In genomic region chr5:14664270-14665109, GRCh38 we compare ENCODE assay signal across 8 cellular contexts. TPM values are rescaled to one million over a fixed set of nuclear protein-coding genes. Genes with fewer than 3 reads are reported as not detected.
DNase-seq lines count a peak whose midpoint lies in the region; ATAC-seq and TF ChIP-seq lines count a peak whose summit lies in the region.

Gene OTULIN (plus strand): TSS chr5:14664718. CDS start chr5:14664826, 108 bp downstream.

- no peaks in the 10 kb centered on the region for H3K27me3 Mint-ChIP-seq in mesothelial cell of epicardium (ENCODE audit: low read depth)

- ATAC-seq in GM19468 (IDR thresholded peaks at IDR 0.05; ENCODE audit: extremely low read depth, unreplicated experiment) = peak; percentile 58

- H3K36me3 Mint-ChIP-seq in mesothelial cell of epicardium = no peaks in the 10 kb centered on the region

- no peak for TF ChIP-seq CTCF in mesothelial cell of epicardium (IDR thresholded peaks at IDR 0.05; ENCODE audit: unreplicated experiment)

- peak within 1 kb of the TSS; percentile 97 for H3K27ac Mint-ChIP-seq in mesothelial cell of epicardium

- in situ Hi-C loops in endometrial microvascular endothelial cells (cut with HindIII; ENCODE audit: inconsistent ontology term, low pct_unique_long_range_greater_than_20kb, low sequenced_read_pairs) = no loop called here

- peak within 1 kb of the TSS; percentile 94 for H3K4me3 Mint-ChIP-seq in mesothelial cell of epicardium

- peak; percentile 97 for DNase-seq in COLO668 (lab: John Stamatoyannopoulos, UW; ENCODE audit: unreplicated experiment)
- peak; percentile 86 for DNase-seq in HS-27A (ENCODE audit: low read depth)
- peak; percentile 99 for DNase-seq in NOMO-1 treated with DMSO at 0.1 percent for 48 hours (lab: John Stamatoyannopoulos, UW; ENCODE audit: unreplicated experiment)
- peak; percentile 71 for DNase-seq in activated CD8-positive, alpha-beta memory T cell treated with anti-CD3 and anti-CD28 coated beads, Interleukin-2, amount 50 U/mL, for 1 hour (ENCODE audit: extremely low read depth)
- DNase-seq in mesothelial cell of epicardium (ENCODE audit: low spot score in 2 of 2, unreplicated experiment in 2 of 2) = peak; percentile 81 to 86
- DNase-seq in stimulated activated CD8-positive, alpha-beta memory T cell treated with anti-CD3 and anti-CD28 coated beads, Interleukin-15, amount 100 ng/mL, for 48 hours (ENCODE audit: low read depth in 2 of 2) = peak; percentile 89 to 90

- peaks cover 30% of the 10 kb centered on the region for H3K4me1 Mint-ChIP-seq in mesothelial cell of epicardium

- H3K9me3 Mint-ChIP-seq in mesothelial cell of epicardium = no peaks in the 10 kb centered on the region

RNA-seq across cellular contexts. Expression of gene OTULIN, which starts in this region (rescaled TPM):
- total RNA-seq in endometrial microvascular endothelial cells (ENCODE audit: inconsistent ontology term) (12.3 TPM), mesothelial cell of epicardium (25.1 to 28.7 TPM (median 27.4 TPM) in 3 replicates)

Comparison
In these comparisons a context has a peak if more than half of its experiments do, and no peak if none do; other contexts are left out.
1. Peak in every context shown above with its lines: DNase-seq and ATAC-seq.